ENCODE assay signal across 17 cellular contexts in the genomic region with DNA sequence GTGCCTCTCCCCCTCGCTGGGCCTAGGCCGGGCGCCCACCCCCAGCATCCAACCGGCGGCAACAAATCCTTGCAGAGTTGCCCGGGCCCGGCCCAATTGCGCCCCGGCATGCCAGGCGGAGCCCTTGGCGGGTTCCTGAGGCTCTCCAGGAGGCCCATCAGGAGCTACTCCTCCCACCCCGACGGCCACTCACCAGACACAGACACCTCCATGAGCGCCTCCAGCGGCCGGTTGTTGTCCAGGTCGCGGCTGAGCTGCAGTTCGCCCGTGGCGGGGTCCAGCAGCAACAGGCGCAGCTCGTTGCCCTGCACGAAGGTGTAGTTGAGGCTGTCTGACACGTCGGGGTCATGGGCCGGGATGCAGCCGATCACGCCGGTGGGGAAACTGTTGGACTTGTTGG. TPM values are rescaled to one million over a fixed set of nuclear protein-coding genes. Genes with fewer than 3 reads are reported as not detected.
DNase-seq lines count a peak whose midpoint lies in the region; ATAC-seq and TF ChIP-seq lines count a peak whose summit lies in the region.
"Had no signal": no experiment of that assay in that cellular context is flagged by ENCODE, and none has a peak within 500 bp of the region (broad histone marks: within the 10 kb centered on the region; RNA-seq: fewer than 3 reads in every experiment).

No MANE protein-coding gene starts in this region.

- H3K4me1 ChIP-seq in left lung (peaks cover 0 to 24% of the 10 kb centered on the region in 2 donors), vagina (peaks cover 33% of the 10 kb centered on the region)

- H3K27me3 ChIP-seq in left lung (peaks cover 0 to 35% of the 10 kb centered on the region in 2 donors), vagina (no peaks in the 10 kb centered on the region)

- peaks cover 0 to 4% of the 10 kb centered on the region in 2 donors for H3K36me3 ChIP-seq in left lung
- no peaks in the 10 kb centered on the region for H3K36me3 ChIP-seq in vagina
- H3K36me3 ChIP-seq: pancreas had no signal

- peaks cover 2% of the 10 kb centered on the region for H3K9me3 Mint-ChIP-seq in glutamatergic neuron (ENCODE audit: unreplicated experiment)
- H3K9me3 Mint-ChIP-seq: T-cell had no signal

- TF ChIP-seq CTCF in left lung (IDR thresholded peaks at IDR 0.05), result no peak
- no peak for TF ChIP-seq CTCF in vagina (IDR thresholded peaks at IDR 0.05)
- TF ChIP-seq CTCF in glutamatergic neuron (IDR thresholded peaks at IDR 0.05; ENCODE audit: partially characterized antibody, unreplicated experiment), result no peak

- no peak overlapping the region for H3K27ac ChIP-seq in left lung
- H3K27ac ChIP-seq in vagina, result peak overlapping the region; percentile 7
- H3K27ac ChIP-seq: GM23248, pancreas had no signal

- no peak overlapping the region for H3K27ac Mint-ChIP-seq in glutamatergic neuron (ENCODE audit: unreplicated experiment)
- H3K27ac Mint-ChIP-seq: T-cell had no signal

- no peaks in the 10 kb centered on the region for H3K36me3 Mint-ChIP-seq in glutamatergic neuron (ENCODE audit: unreplicated experiment)
- H3K36me3 Mint-ChIP-seq: T-cell had no signal

- intact Hi-C loops in left lung (cut with DNase I), result no loop called here
- intact Hi-C loops in vagina (cut with DNase I), result no loop called here

- no peak overlapping the region for H3K4me3 Mint-ChIP-seq in glutamatergic neuron (ENCODE audit: unreplicated experiment)
- H3K4me3 Mint-ChIP-seq: T-cell had no signal

- peak; percentile 15 for ATAC-seq in left lung
- no peak for ATAC-seq in GM21447 (IDR thresholded peaks at IDR 0.05; ENCODE audit: unreplicated experiment)
- ATAC-seq: left colon, pancreas, T-cell had no signal

- in situ Hi-C loops in T47D (cut with HindIII; ENCODE audit: low pct_unique_long_range_greater_than_20kb, low sequenced_read_pairs), result no loop called here

- H3K27me3 Mint-ChIP-seq in glutamatergic neuron (ENCODE audit: unreplicated experiment), result peaks cover 12% of the 10 kb centered on the region

- H3K4me3 ChIP-seq in left lung (peak overlapping the region in 1 of 2 donors; percentile 31), vagina (peak overlapping the region in 1 of 2 donors; percentile 3)
- H3K4me3 ChIP-seq: GM23248, pancreas had no signal

- no peaks in the 10 kb centered on the region for H3K9me3 ChIP-seq in left lung
- H3K9me3 ChIP-seq in vagina, result no peaks in the 10 kb centered on the region
- H3K9me3 ChIP-seq: pancreas had no signal

- no peak for TF ChIP-seq POLR2A in vagina (IDR thresholded peaks at IDR 0.05)

- no peaks in the 10 kb centered on the region for H3K4me1 Mint-ChIP-seq in glutamatergic neuron (ENCODE audit: low read depth, unreplicated experiment)

- peak; percentile 46 for DNase-seq in NCI-H82 (lab: John Stamatoyannopoulos, UW)
- no peak for DNase-seq in NCI-H82 treated with DMSO at 0.1 percent for 48 hours (lab: John Stamatoyannopoulos, UW; ENCODE audit: unreplicated experiment)
- DNase-seq in T47D (ENCODE audit: low read depth in 1 of 2, low spot score in 1 of 2), result peak; percentile 80 to 87
- DNase-seq in left lung, result peak in 1 of 2 donors; percentile 85
- DNase-seq in vagina (ENCODE audit: extremely low spot score in 2 of 2), result no peak
- no peak for DNase-seq in stimulated activated CD4-positive, alpha-beta T cell treated with anti-CD3 and anti-CD28 coated beads, Interleukin-4, amount 100 ng/mL, for 4 hours
- DNase-seq in glutamatergic neuron, result no peak
- DNase-seq: 8988T, GM23248, IMR-90, left colon, MV-4-11, NCI-H774, pancreas, small intestine, T-cell had no signal

RNA-seq across cellular contexts. Expression of gene CELSR1, which starts 4.0 kb away (rescaled TPM):
- total RNA-seq in left lung (10 to 100 TPM; 36.3 to 59.8 TPM), vagina (32.9 TPM), glutamatergic neuron (ENCODE audit: unreplicated experiment) (0.27 TPM)

Comparison
In these comparisons a context has a peak if more than half of its experiments do, and no peak if none do; other contexts are left out.
1. DNase-seq: peak in NCI-H82 (single experiment) and T47D (2 of 2); none in NCI-H82 treated with DMSO at 0.1 percent for 48 hours (single experiment), vagina (0 of 2), stimulated activated CD4-positive, alpha-beta T cell treated with anti-CD3 and anti-CD28 coated beads, Interleukin-4, amount 100 ng/mL, for 4 hours (0 of 2) and glutamatergic neuron (single experiment).
2. RNA of gene CELSR1, which starts 4.0 kb away (total RNA-seq): 36.3 to 59.8 TPM in left lung and 32.9 TPM in vagina (single experiment); 0.27 TPM in glutamatergic neuron (single experiment); every median in the first group is over 10 times any median in the second.